ENCODE assay signal across 1 cellular context in the genomic region with DNA sequence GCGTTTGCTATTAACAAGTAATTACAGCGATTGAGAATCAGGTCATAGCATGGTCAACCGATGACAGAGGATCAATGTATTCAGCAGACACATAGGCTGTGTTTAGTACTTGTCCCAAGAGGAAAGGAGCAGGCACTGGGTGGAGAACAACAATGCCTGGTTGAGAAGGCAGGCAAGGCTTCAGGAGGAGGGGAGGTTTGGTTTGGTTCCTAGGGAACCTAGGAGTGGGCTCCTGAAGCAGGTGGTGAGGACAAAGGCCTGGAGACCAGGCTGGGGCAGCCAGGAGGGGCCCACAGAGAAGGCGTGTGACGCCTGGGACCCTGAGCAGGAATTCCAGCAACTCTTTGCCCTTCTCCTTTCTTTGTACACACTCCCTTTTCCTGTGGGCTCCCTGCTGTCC.
TF ChIP-seq lines count a peak whose summit lies in the region.

No MANE protein-coding gene starts in this region.

TF ChIP-seq in GM23338, 12 proteins besides CTCF, POLR2A, EP300 and RAD21 (continued from another document):
- TF ChIP-seq, protein P1, sequence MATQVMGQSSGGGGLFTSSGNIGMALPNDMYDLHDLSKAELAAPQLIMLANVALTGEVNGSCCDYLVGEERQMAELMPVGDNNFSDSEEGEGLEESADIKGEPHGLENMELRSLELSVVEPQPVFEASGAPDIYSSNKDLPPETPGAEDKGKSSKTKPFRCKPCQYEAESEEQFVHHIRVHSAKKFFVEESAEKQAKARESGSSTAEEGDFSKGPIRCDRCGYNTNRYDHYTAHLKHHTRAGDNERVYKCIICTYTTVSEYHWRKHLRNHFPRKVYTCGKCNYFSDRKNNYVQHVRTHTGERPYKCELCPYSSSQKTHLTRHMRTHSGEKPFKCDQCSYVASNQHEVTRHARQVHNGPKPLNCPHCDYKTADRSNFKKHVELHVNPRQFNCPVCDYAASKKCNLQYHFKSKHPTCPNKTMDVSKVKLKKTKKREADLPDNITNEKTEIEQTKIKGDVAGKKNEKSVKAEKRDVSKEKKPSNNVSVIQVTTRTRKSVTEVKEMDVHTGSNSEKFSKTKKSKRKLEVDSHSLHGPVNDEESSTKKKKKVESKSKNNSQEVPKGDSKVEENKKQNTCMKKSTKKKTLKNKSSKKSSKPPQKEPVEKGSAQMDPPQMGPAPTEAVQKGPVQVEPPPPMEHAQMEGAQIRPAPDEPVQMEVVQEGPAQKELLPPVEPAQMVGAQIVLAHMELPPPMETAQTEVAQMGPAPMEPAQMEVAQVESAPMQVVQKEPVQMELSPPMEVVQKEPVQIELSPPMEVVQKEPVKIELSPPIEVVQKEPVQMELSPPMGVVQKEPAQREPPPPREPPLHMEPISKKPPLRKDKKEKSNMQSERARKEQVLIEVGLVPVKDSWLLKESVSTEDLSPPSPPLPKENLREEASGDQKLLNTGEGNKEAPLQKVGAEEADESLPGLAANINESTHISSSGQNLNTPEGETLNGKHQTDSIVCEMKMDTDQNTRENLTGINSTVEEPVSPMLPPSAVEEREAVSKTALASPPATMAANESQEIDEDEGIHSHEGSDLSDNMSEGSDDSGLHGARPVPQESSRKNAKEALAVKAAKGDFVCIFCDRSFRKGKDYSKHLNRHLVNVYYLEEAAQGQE (IDR thresholded peaks at IDR 0.05; ENCODE audit: unreplicated experiment), result no peak
- no peak for TF ChIP-seq JUNB (IDR thresholded peaks at IDR 0.05; ENCODE audit: unreplicated experiment)
- TF ChIP-seq NANOG (IDR thresholded peaks at IDR 0.05; ENCODE audit: borderline replicate concordance), result no peak
- no peak for TF ChIP-seq ZNF114 (CRISPR knock-in tag; IDR thresholded peaks at IDR 0.05)
- no peak for TF ChIP-seq EZH2 (IDR thresholded peaks at IDR 0.05; ENCODE audit: low read depth, unreplicated experiment)
- no peak for TF ChIP-seq ZNF331 (CRISPR knock-in tag; IDR thresholded peaks at IDR 0.05; ENCODE audit: low read depth)
